ENCODE assay signal across 20 cellular contexts in genomic region chr2:109215866-109216265, GRCh38.
DNase-seq lines count a peak whose midpoint lies in the region; ATAC-seq and TF ChIP-seq lines count a peak whose summit lies in the region.
"Had no signal": no experiment of that assay in that cellular context is flagged by ENCODE, and none has a peak within 500 bp of the region (broad histone marks: within the 10 kb centered on the region; RNA-seq: fewer than 3 reads in every experiment).

No MANE protein-coding gene starts in this region.

- intact Hi-C loops in activated CD8-positive, alpha-beta T cell treated with anti-CD3 and anti-CD28 coated beads for 36 hours (cut with micrococcal nuclease), result loop anchor here (5.0 to 10.0 kb wide), 2 partner anchors 84 to 119 kb away; no protein-coding TSS in a partner anchor

- peak overlapping the region; percentile 88 to 99 (median 95) for H3K4me2 ChIP-seq in BLaER1 treated with 17β-estradiol and CSF1 and Interleukin-3, amounts not matched to agents 10 nM and 100 nM
- H3K4me2 ChIP-seq in MM.1S (ENCODE audit: low read depth, low read length) (no peak overlapping the region), mesenchymal stem cell (ENCODE audit: low read length, poor library complexity, severe bottlenecking) (no peak overlapping the region)

- no peak for DNase-seq in activated CD8-positive, alpha-beta T cell treated with anti-CD3 and anti-CD28 coated beads, Interleukin-2, amount 10 ng/mL, durations not matched to agents 7 days and 5 days
- DNase-seq in activated CD8-positive, alpha-beta T cell treated with anti-CD3 and anti-CD28 coated beads for 36 hours, result no peak
- no peak for DNase-seq in MM.1S
- DNase-seq in mesenchymal stem cell, result no peak
- no peak for DNase-seq in kidney tubule cell (ENCODE audit: low spot score)
- no peak for DNase-seq in DMS79 (lab: John Stamatoyannopoulos, UW)
- DNase-seq in T1000 (lab: John Stamatoyannopoulos, UW), result no peak
- DNase-seq: CD4-positive, CD25-positive, alpha-beta regulatory T cell; DMS79 treated with DMSO at 0.1 percent for 48 hours; NCI-H1092 treated with DMSO at 0.1 percent for 48 hours; NCI-H1436 treated with DMSO at 0.1 percent for 48 hours; NCI-H1930; NCI-H2227 treated with DMSO at 0.1 percent for 48 hours; NCI-H510A; NCI-H748 treated with DMSO at 0.1 percent for 48 hours; Peyer's patch; SJCRH30 had no signal

- peak overlapping the region; percentile 50 to 92 for H3K18ac ChIP-seq in mesenchymal stem cell (ENCODE audit: low read depth in 1 of 2, low read length in 2 of 2)

- H3K27ac ChIP-seq in BLaER1 treated with 17β-estradiol and CSF1 and Interleukin-3, amounts not matched to agents 10 nM and 100 nM, result peak overlapping the region in 10 of 11 experiments; percentile 75 to 90 (median 86); a peak in 18 of 22 replicates
- H3K27ac ChIP-seq in MM.1S (ENCODE audit: low read length) (peak overlapping the region; percentile 98; the same call in 1 of the 2 replicates), mesenchymal stem cell (ENCODE audit: low read length, poor library complexity, severe bottlenecking) (no peak overlapping the region)
- H3K27ac ChIP-seq: SJCRH30 had no signal

- POLR2A ChIA-PET in activated CD8-positive, alpha-beta T cell treated with anti-CD3 and anti-CD28 coated beads, Interleukin-2, amount 10 ng/mL, durations not matched to agents 7 days and 5 days (lab: Charles Lee), result no interaction called here
- POLR2A ChIA-PET in activated CD8-positive, alpha-beta T cell treated with anti-CD3 and anti-CD28 coated beads for 36 hours (lab: Charles Lee), result no interaction called here

- CTCF ChIA-PET in activated CD8-positive, alpha-beta T cell treated with anti-CD3 and anti-CD28 coated beads, Interleukin-2, amount 10 ng/mL, durations not matched to agents 7 days and 5 days (lab: Charles Lee), result interaction anchor here (1.8 kb wide), 1 partner anchor 8 kb away, joined by 5 read pairs; no protein-coding TSS in a partner anchor
- CTCF ChIA-PET in activated CD8-positive, alpha-beta T cell treated with anti-CD3 and anti-CD28 coated beads for 36 hours (lab: Charles Lee), result no interaction called here

- H3K9me3 ChIP-seq in BLaER1 treated with 17β-estradiol and CSF1 and Interleukin-3, amounts not matched to agents 10 nM and 100 nM (replicated peaks in 1 of 11), result no peaks in the 10 kb centered on the region
- H3K9me3 ChIP-seq in MM.1S (replicated peaks; ENCODE audit: insufficient read depth, low read length) (no peaks in the 10 kb centered on the region), mesenchymal stem cell (ENCODE audit: control insufficient read depth, low read length) (peaks cover 3% of the 10 kb centered on the region)
- H3K9me3 ChIP-seq: Peyer's patch, SJCRH30 had no signal

- no peak overlapping the region for H2AK5ac ChIP-seq in mesenchymal stem cell (ENCODE audit: low read length, severe bottlenecking)

- H3K4me1 Mint-ChIP-seq in activated CD8-positive, alpha-beta T cell treated with anti-CD3 and anti-CD28 coated beads, Interleukin-2, amount 10 ng/mL, durations not matched to agents 7 days and 5 days (ENCODE audit: low read depth), result peaks cover 59% of the 10 kb centered on the region
- peaks cover 70% of the 10 kb centered on the region for H3K4me1 Mint-ChIP-seq in activated CD8-positive, alpha-beta T cell treated with anti-CD3 and anti-CD28 coated beads for 36 hours (ENCODE audit: low read depth)

- H3K79me2 ChIP-seq in MM.1S (ENCODE audit: low read length), result peaks cover 70% of the 10 kb centered on the region

- no peak overlapping the region for H3K4me3 Mint-ChIP-seq in activated CD8-positive, alpha-beta T cell treated with anti-CD3 and anti-CD28 coated beads, Interleukin-2, amount 10 ng/mL, durations not matched to agents 7 days and 5 days
- no peak overlapping the region for H3K4me3 Mint-ChIP-seq in activated CD8-positive, alpha-beta T cell treated with anti-CD3 and anti-CD28 coated beads for 36 hours

- H2AFZ ChIP-seq in MM.1S (ENCODE audit: low read length) (no peak overlapping the region), mesenchymal stem cell (ENCODE audit: low read depth, low read length) (no peak overlapping the region)

- peaks cover 5 to 50% (median 28%) of the 10 kb centered on the region in 11 experiments; a peak in 20 of 22 replicates for H4K20me1 ChIP-seq in BLaER1 treated with 17β-estradiol and CSF1 and Interleukin-3, amounts not matched to agents 10 nM and 100 nM
- no peaks in the 10 kb centered on the region for H4K20me1 ChIP-seq in MM.1S (ENCODE audit: insufficient read depth, low read length)

- H3K36me3 Mint-ChIP-seq in activated CD8-positive, alpha-beta T cell treated with anti-CD3 and anti-CD28 coated beads, Interleukin-2, amount 10 ng/mL, durations not matched to agents 7 days and 5 days (ENCODE audit: low read depth), result no peaks in the 10 kb centered on the region
- peaks cover 3% of the 10 kb centered on the region for H3K36me3 Mint-ChIP-seq in activated CD8-positive, alpha-beta T cell treated with anti-CD3 and anti-CD28 coated beads for 36 hours (ENCODE audit: low read depth)
- H3K36me3 Mint-ChIP-seq: CD4-positive, CD25-positive, alpha-beta regulatory T cell had no signal

- peaks cover 36% of the 10 kb centered on the region for H3K79me1 ChIP-seq in mesenchymal stem cell (replicated peaks; ENCODE audit: low read length, poor library complexity, severe bottlenecking)

- H2BK12ac ChIP-seq in mesenchymal stem cell (ENCODE audit: low read length in 2 of 2), result peak overlapping the region; percentile 75 to 96

- H3K23ac ChIP-seq in mesenchymal stem cell (ENCODE audit: low read length in 2 of 2), result peak overlapping the region in 1 of 2 experiments; percentile 60

- H3K9me2 ChIP-seq in MM.1S (replicated peaks; ENCODE audit: insufficient read depth, low read length), result no peaks in the 10 kb centered on the region

- no peak for TF ChIP-seq CTCF in activated CD8-positive, alpha-beta T cell treated with anti-CD3 and anti-CD28 coated beads for 36 hours (IDR thresholded peaks at IDR 0.05)
- no peak for TF ChIP-seq CTCF in MM.1S (IDR thresholded peaks at IDR 0.05; ENCODE audit: low read length)

- no peak overlapping the region for H2BK5ac ChIP-seq in mesenchymal stem cell (ENCODE audit: low read depth, low read length, poor library complexity, severe bottlenecking)

- peak overlapping the region; percentile 64 to 70 for H3K4ac ChIP-seq in mesenchymal stem cell (ENCODE audit: low read depth in 1 of 2, low read length in 2 of 2)

- peak overlapping the region in 1 of 2 experiments; percentile 61 for H3K14ac ChIP-seq in mesenchymal stem cell (ENCODE audit: low read length in 2 of 2)

- peak overlapping the region in 8 of 11 experiments; percentile 74 to 79 (median 78); a peak in 14 of 22 replicates for H3K9ac ChIP-seq in BLaER1 treated with 17β-estradiol and CSF1 and Interleukin-3, amounts not matched to agents 10 nM and 100 nM
- no peak overlapping the region for H3K9ac ChIP-seq in MM.1S (ENCODE audit: low read length)
- no peak overlapping the region for H3K9ac ChIP-seq in mesenchymal stem cell (ENCODE audit: low read length)

- no peaks in the 10 kb centered on the region for H3K9me3 Mint-ChIP-seq in activated CD8-positive, alpha-beta T cell treated with anti-CD3 and anti-CD28 coated beads, Interleukin-2, amount 10 ng/mL, durations not matched to agents 7 days and 5 days (ENCODE audit: insufficient read depth)
- no peaks in the 10 kb centered on the region for H3K9me3 Mint-ChIP-seq in activated CD8-positive, alpha-beta T cell treated with anti-CD3 and anti-CD28 coated beads for 36 hours
- H3K9me3 Mint-ChIP-seq: CD4-positive, CD25-positive, alpha-beta regulatory T cell had no signal

- peaks cover 87 to 100% (median 98%) of the 10 kb centered on the region in 10 experiments for H3K4me1 ChIP-seq in BLaER1 treated with 17β-estradiol and CSF1 and Interleukin-3, amounts not matched to agents 10 nM and 100 nM
- peaks cover 82% of the 10 kb centered on the region for H3K4me1 ChIP-seq in MM.1S (ENCODE audit: low read length)
- peaks cover 20% of the 10 kb centered on the region for H3K4me1 ChIP-seq in mesenchymal stem cell (ENCODE audit: control insufficient read depth, insufficient read depth, low read depth, low read length)

- WGBS in mesenchymal stem cell, result 98% methylated on average over 9 of the region's 11 CpGs

- H3K27me3 ChIP-seq in BLaER1 treated with 17β-estradiol and CSF1 and Interleukin-3, amounts not matched to agents 10 nM and 100 nM, result peaks cover 0 to 38% (median 20%) of the 10 kb centered on the region in 11 experiments; a peak in 15 of 22 replicates
- no peaks in the 10 kb centered on the region for H3K27me3 ChIP-seq in MM.1S (replicated peaks; ENCODE audit: insufficient read depth, low read length)
- H3K27me3 ChIP-seq in mesenchymal stem cell (ENCODE audit: control insufficient read depth in 1 of 2, insufficient read depth in 1 of 2, low read length in 2 of 2), result peaks cover 3 to 23% of the 10 kb centered on the region in 2 experiments
- H3K27me3 ChIP-seq: Peyer's patch, SJCRH30 had no signal

- peak overlapping the region; percentile 37 for H3K27ac Mint-ChIP-seq in activated CD8-positive, alpha-beta T cell treated with anti-CD3 and anti-CD28 coated beads, Interleukin-2, amount 10 ng/mL, durations not matched to agents 7 days and 5 days
- H3K27ac Mint-ChIP-seq in activated CD8-positive, alpha-beta T cell treated with anti-CD3 and anti-CD28 coated beads for 36 hours, result no peak overlapping the region

- H4K91ac ChIP-seq in mesenchymal stem cell (ENCODE audit: low read length), result no peak overlapping the region

- peak overlapping the region; percentile 0 for H2BK15ac ChIP-seq in mesenchymal stem cell (ENCODE audit: low read depth, poor library complexity, severe bottlenecking)

- peaks cover 0 to 9% (median 0%) of the 10 kb centered on the region in 11 experiments; a peak in 1 of 22 replicates for H3K36me3 ChIP-seq in BLaER1 treated with 17β-estradiol and CSF1 and Interleukin-3, amounts not matched to agents 10 nM and 100 nM
- no peaks in the 10 kb centered on the region for H3K36me3 ChIP-seq in MM.1S (replicated peaks; ENCODE audit: insufficient read depth, low read length)
- H3K36me3 ChIP-seq in mesenchymal stem cell (ENCODE audit: control insufficient read depth in 1 of 2, insufficient read depth in 2 of 2, low read depth in 1 of 2, low read length in 2 of 2), result peaks cover 0 to 3% of the 10 kb centered on the region in 2 experiments
- H3K36me3 ChIP-seq: Peyer's patch, SJCRH30 had no signal

- H4K8ac ChIP-seq in mesenchymal stem cell (ENCODE audit: low read length), result peak overlapping the region; percentile 73

- peak overlapping the region in 3 of 10 experiments; percentile 8 to 59 (median 42); a peak in 2 of 20 replicates for H3K4me3 ChIP-seq in BLaER1 treated with 17β-estradiol and CSF1 and Interleukin-3, amounts not matched to agents 10 nM and 100 nM
- no peak overlapping the region for H3K4me3 ChIP-seq in MM.1S (ENCODE audit: low read length)
- no peak overlapping the region for H3K4me3 ChIP-seq in mesenchymal stem cell (ENCODE audit: insufficient read depth in 1 of 2, low read depth in 1 of 2, low read length in 2 of 2)
- H3K4me3 ChIP-seq: K562, Peyer's patch, SJCRH30 had no signal

- peaks cover 65% of the 10 kb centered on the region for H3K27me3 Mint-ChIP-seq in activated CD8-positive, alpha-beta T cell treated with anti-CD3 and anti-CD28 coated beads, Interleukin-2, amount 10 ng/mL, durations not matched to agents 7 days and 5 days (ENCODE audit: low read depth)
- peaks cover 54% of the 10 kb centered on the region for H3K27me3 Mint-ChIP-seq in activated CD8-positive, alpha-beta T cell treated with anti-CD3 and anti-CD28 coated beads for 36 hours

- H2BK120ac ChIP-seq in mesenchymal stem cell (ENCODE audit: low read depth, low read length), result peak overlapping the region; percentile 22

- ATAC-seq in activated CD8-positive, alpha-beta T cell treated with anti-CD3 and anti-CD28 coated beads, Interleukin-2, amount 10 ng/mL, durations not matched to agents 7 days and 5 days, result no peak
- ATAC-seq in activated CD8-positive, alpha-beta T cell treated with anti-CD3 and anti-CD28 coated beads for 36 hours, result no peak
- ATAC-seq: HCT116 had no signal

- peaks cover 56% of the 10 kb centered on the region for H3F3A ChIP-seq in MM.1S (ENCODE audit: insufficient read depth, low read length)

Comparison
In these comparisons a context has a peak if more than half of its experiments do, and no peak if none do; other contexts are left out.
1. H3K4me2 ChIP-seq: peak in BLaER1 treated with 17β-estradiol and CSF1 and Interleukin-3, amounts not matched to agents 10 nM and 100 nM (11 of 11); none in MM.1S (single experiment) and mesenchymal stem cell (single experiment).
2. H3K9ac ChIP-seq: peak in BLaER1 treated with 17β-estradiol and CSF1 and Interleukin-3, amounts not matched to agents 10 nM and 100 nM (8 of 11); none in MM.1S (single experiment) and mesenchymal stem cell (single experiment).